In genomic region chr3:186570941-186571643, GRCh38 we compare ENCODE assay signal across 1 cellular context.
TF ChIP-seq lines count a peak whose summit lies in the region.

No MANE protein-coding gene starts in this region.

TF ChIP-seq in SK-N-SH treated with all-trans-retinoic acid at 6 μM for 48 hours, 23 proteins besides CTCF, POLR2A, EP300 and RAD21 (continued from another document):
- no peak for TF ChIP-seq POU6F1 (CRISPR knock-in tag; IDR thresholded peaks at IDR 0.05; ENCODE audit: borderline replicate concordance, low read depth)
- TF ChIP-seq SNAI2 (CRISPR knock-in tag; IDR thresholded peaks at IDR 0.05), result no peak
- TF ChIP-seq ZC3H10 (CRISPR knock-in tag; IDR thresholded peaks at IDR 0.05), result no peak
- TF ChIP-seq ZNF70 (CRISPR knock-in tag; IDR thresholded peaks at IDR 0.05), result no peak
- no peak for TF ChIP-seq CREB5 (CRISPR knock-in tag; IDR thresholded peaks at IDR 0.05; ENCODE audit: low read depth)
